In genomic region chr2:143193121-143193520, GRCh38 we compare ENCODE assay signal across 23 cellular contexts.
DNase-seq lines count a peak whose midpoint lies in the region; ATAC-seq and TF ChIP-seq lines count a peak whose summit lies in the region.
"Had no signal": no experiment of that assay in that cellular context is flagged by ENCODE, and none has a peak within 500 bp of the region (broad histone marks: within the 10 kb centered on the region; RNA-seq: fewer than 3 reads in every experiment).

No MANE protein-coding gene starts in this region.

- H3K4me1 ChIP-seq in right cardiac atrium (ENCODE audit: control insufficient read depth, insufficient read depth, low read length) = no peaks in the 10 kb centered on the region
- H3K4me1 ChIP-seq in heart right ventricle = no peaks in the 10 kb centered on the region
- H3K4me1 ChIP-seq in endodermal cell (ENCODE audit: control insufficient read depth, insufficient read depth, low read length) = peaks cover 5% of the 10 kb centered on the region
- H3K4me1 ChIP-seq in prostate gland (replicated peaks) = no peaks in the 10 kb centered on the region
- H3K4me1 ChIP-seq: esophagus muscularis mucosa, upper lobe of left lung had no signal

- H3K4me3 ChIP-seq in right cardiac atrium (ENCODE audit: low read length) (no peak overlapping the region), heart right ventricle (no peak overlapping the region), endodermal cell (ENCODE audit: low read length) (peak overlapping the region; percentile 11), prostate gland (no peak overlapping the region)
- H3K4me3 ChIP-seq: esophagus muscularis mucosa, GM12878, upper lobe of left lung had no signal

- no peak for TF ChIP-seq CTCF in heart right ventricle (IDR thresholded peaks at IDR 0.05)
- no peak for TF ChIP-seq CTCF in endodermal cell (conservative IDR thresholded peaks at IDR 0.05)
- no peak for TF ChIP-seq CTCF in prostate gland (IDR thresholded peaks at IDR 0.05)

- no peaks in the 10 kb centered on the region for H3K27me3 Mint-ChIP-seq in endodermal cell (ENCODE audit: insufficient read depth)
- H3K27me3 Mint-ChIP-seq: activated CD4-positive, alpha-beta T cell treated with anti-CD3 and anti-CD28 coated beads for 36 hours; B cell; effector memory CD8-positive, alpha-beta T cell had no signal

- H3K27ac ChIP-seq in right cardiac atrium (ENCODE audit: low read length) (no peak overlapping the region), heart right ventricle (no peak overlapping the region), endodermal cell (ENCODE audit: low read depth, low read length) (no peak overlapping the region), prostate gland (no peak overlapping the region)
- H3K27ac ChIP-seq: esophagus muscularis mucosa, RWPE1, upper lobe of left lung had no signal

- H3K27me3 ChIP-seq in right cardiac atrium (ENCODE audit: control insufficient read depth, insufficient read depth) (no peaks in the 10 kb centered on the region), heart right ventricle (no peaks in the 10 kb centered on the region), endodermal cell (ENCODE audit: control insufficient read depth, insufficient read depth, low read length, poor library complexity, severe bottlenecking) (no peaks in the 10 kb centered on the region), prostate gland (replicated peaks; ENCODE audit: insufficient read depth) (no peaks in the 10 kb centered on the region)
- H3K27me3 ChIP-seq: esophagus muscularis mucosa, upper lobe of left lung had no signal

- H3K36me3 Mint-ChIP-seq in endodermal cell (ENCODE audit: low read depth) = no peaks in the 10 kb centered on the region

- peaks cover 24% of the 10 kb centered on the region for H3K4me1 Mint-ChIP-seq in endodermal cell

- intact Hi-C loops in right cardiac atrium (cut with DNase I) = no loop called here
- intact Hi-C loops in heart right ventricle (cut with DNase I) = no loop called here
- intact Hi-C loops in prostate gland (cut with DNase I) = no loop called here

- peak overlapping the region; percentile 27 for H3K27ac Mint-ChIP-seq in endodermal cell
- H3K27ac Mint-ChIP-seq: activated CD4-positive, alpha-beta T cell treated with anti-CD3 and anti-CD28 coated beads for 36 hours; B cell had no signal

- DNase-seq in right cardiac atrium (peak in 1 of 3 donors; percentile 9), heart right ventricle (no peak), NCI-H524 (lab: John Stamatoyannopoulos, UW) (peak; percentile 94 to 97), endodermal cell (peak; percentile 60), epidermal melanocyte (ENCODE audit: insufficient read length, low spot score) (no peak), prostate gland (ENCODE audit: low spot score) (no peak), putamen (ENCODE audit: low spot score) (no peak), NCI-H2029 treated with DMSO at 0.1 percent for 48 hours (lab: John Stamatoyannopoulos, UW) (no peak)
- DNase-seq: activated CD4-positive, alpha-beta T cell treated with anti-CD3 and anti-CD28 coated beads for 36 hours; activated gamma-delta T cell; COR-L47; effector memory CD8-positive, alpha-beta T cell; foreskin melanocyte; IMR-90; midbrain; NCI-H1417 treated with DMSO at 0.1 percent for 48 hours; T-helper 2 cell; upper lobe of left lung had no signal

- H3K9me3 ChIP-seq in right cardiac atrium (ENCODE audit: control insufficient read depth, low read length) = no peaks in the 10 kb centered on the region
- H3K9me3 ChIP-seq in heart right ventricle = no peaks in the 10 kb centered on the region
- H3K9me3 ChIP-seq in endodermal cell (ENCODE audit: control insufficient read depth, low read length) = peaks cover 6% of the 10 kb centered on the region
- no peaks in the 10 kb centered on the region for H3K9me3 ChIP-seq in prostate gland
- H3K9me3 ChIP-seq: esophagus muscularis mucosa, upper lobe of left lung had no signal

- H3K4me3 Mint-ChIP-seq in endodermal cell = no peak overlapping the region
- H3K4me3 Mint-ChIP-seq: activated CD4-positive, alpha-beta T cell treated with anti-CD3 and anti-CD28 coated beads for 36 hours; B cell; effector memory CD8-positive, alpha-beta T cell had no signal

- H3K36me3 ChIP-seq in heart right ventricle (no peaks in the 10 kb centered on the region), endodermal cell (ENCODE audit: control insufficient read depth, insufficient read depth, low read length) (no peaks in the 10 kb centered on the region), prostate gland (no peaks in the 10 kb centered on the region)
- H3K36me3 ChIP-seq: esophagus muscularis mucosa, upper lobe of left lung had no signal

- WGBS in right cardiac atrium = 77% methylated on average over 5 of the region's 5 CpGs
- 77 to 79% methylated on average over 5 of the region's 5 CpGs for WGBS in heart right ventricle, 2 donors
- WGBS in endodermal cell (ENCODE audit: insufficient coverage in 1 of 2, insufficient read length in 1 of 2), 2 experiments = 61 to 72% methylated on average over 4 to 5 of the region's 5 CpGs
- WGBS in prostate gland = 52% methylated on average over 5 of the region's 5 CpGs

- ATAC-seq in right cardiac atrium (peak; percentile 29 to 50), heart right ventricle (no peak)
- ATAC-seq: activated CD4-positive, alpha-beta T cell treated with anti-CD3 and anti-CD28 coated beads for 36 hours; effector memory CD8-positive, alpha-beta T cell; GM12878; HCT116 had no signal

- H3K9ac ChIP-seq in endodermal cell (ENCODE audit: extremely low read depth, low read length, poor library complexity, severe bottlenecking) = no peak overlapping the region

- no peak for TF ChIP-seq POLR2A in prostate gland (IDR thresholded peaks at IDR 0.05)

- H3K9me3 Mint-ChIP-seq in endodermal cell = peaks cover 2% of the 10 kb centered on the region
- H3K9me3 Mint-ChIP-seq: effector memory CD8-positive, alpha-beta T cell had no signal

Comparison
In these comparisons a context has a peak if more than half of its experiments do, and no peak if none do; other contexts are left out.
1. ATAC-seq: peak in right cardiac atrium (2 of 2); none in heart right ventricle (0 of 8).
2. DNase-seq: peak in NCI-H524 (2 of 2) and endodermal cell (single experiment); none in heart right ventricle (0 of 2), epidermal melanocyte (single experiment), prostate gland (single experiment), putamen (single experiment) and NCI-H2029 treated with DMSO at 0.1 percent for 48 hours (single experiment).